Comparison of ENCODE assay signal across 15 cellular contexts in the genomic region with DNA sequence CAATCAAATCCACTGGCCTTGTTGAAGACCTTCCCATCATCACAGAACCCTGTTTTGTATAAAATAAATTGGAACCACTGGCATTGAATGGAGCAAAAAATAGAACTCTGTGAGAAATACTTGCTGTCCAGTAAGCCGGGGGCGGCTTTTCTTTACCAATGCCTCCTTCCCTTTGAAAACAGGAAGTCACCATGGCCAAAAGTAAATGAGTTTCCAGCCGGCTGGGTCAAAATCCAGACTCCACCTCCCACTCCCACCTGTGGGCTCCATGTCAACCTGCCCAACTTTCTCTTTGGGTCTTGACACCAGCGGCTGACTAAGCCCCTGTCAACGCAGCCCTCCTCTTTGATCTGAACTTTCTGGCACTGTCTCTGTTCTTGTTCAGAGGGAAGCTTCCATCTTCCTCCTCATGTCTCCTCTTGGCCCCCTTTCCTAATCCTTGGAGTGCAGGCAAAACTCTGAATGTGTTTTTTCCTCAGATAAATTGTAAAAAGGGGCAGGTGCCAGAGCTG.
"Had no signal": no experiment of that assay in that cellular context is flagged by ENCODE, and none has a peak within 500 bp of the region (broad histone marks: within the 10 kb centered on the region; RNA-seq: fewer than 3 reads in every experiment).

No MANE protein-coding gene starts in this region.

- ATAC-seq: activated naive CD4-positive, alpha-beta T cell treated with anti-CD3 and anti-CD28 coated beads, Interleukin-2, amount 50 U/mL, for 72 hours; activated T-cell treated with anti-CD3 and anti-CD28 coated beads, Interleukin-2, amount 50 U/mL, for 72 hours; left lung; naive thymus-derived CD8-positive, alpha-beta T cell; sciatic nerve had no signal

- H3K36me3 ChIP-seq: left lung, suprapubic skin had no signal

- H3K27ac ChIP-seq: coronary artery, left lung, suprapubic skin had no signal

- H3K4me3 ChIP-seq: coronary artery, left lung, suprapubic skin had no signal

- FAIRE-seq: keratinocyte had no signal

- H3K4me1 ChIP-seq: left lung, suprapubic skin had no signal

- H3K9me3 ChIP-seq: left lung, suprapubic skin had no signal

- DNase-seq: activated CD4-positive, alpha-beta T cell treated with anti-CD3 and anti-CD28 coated beads, Interleukin-2, amount 10 ng/mL, durations not matched to agents 7 days and 5 days; activated CD8-positive, alpha-beta memory T cell treated with anti-CD3 and anti-CD28 coated beads, Interleukin-2, amount 50 U/mL, for 48 hours; activated gamma-delta T cell; activated T-cell treated with anti-CD3 and anti-CD28 coated beads, Interleukin-2, amount 50 U/mL, for 72 hours; effector CD8-positive, alpha-beta T cell; foreskin fibroblast; hippocampal formation; left lung; naive thymus-derived CD8-positive, alpha-beta T cell; trophoblast cell had no signal

- H3K27me3 ChIP-seq: left lung had no signal
